In genomic region chr5:176743136-176743827, GRCh38 we compare ENCODE assay signal across 9 cellular contexts.
DNase-seq lines count a peak whose midpoint lies in the region; ATAC-seq and TF ChIP-seq lines count a peak whose summit lies in the region.
"Had no signal": no experiment of that assay in that cellular context is flagged by ENCODE, and none has a peak within 500 bp of the region (broad histone marks: within the 10 kb centered on the region; RNA-seq: fewer than 3 reads in every experiment).

No MANE protein-coding gene starts in this region.

- POLR2A ChIA-PET in WTC11 (lab: Charles Lee) = no interaction called here

- H3K4me1 Mint-ChIP-seq in WTC11 = peaks cover 73% of the 10 kb centered on the region

- H3K27ac Mint-ChIP-seq in WTC11 = no peak overlapping the region
- H3K27ac Mint-ChIP-seq: activated naive CD4-positive, alpha-beta T cell treated with anti-CD3 and anti-CD28 coated beads, Interleukin-2, amount 50 U/mL, for 72 hours had no signal

- intact Hi-C loops in prostate gland (cut with DNase I) = no loop called here

- H3K4me3 Mint-ChIP-seq in WTC11 = peak overlapping the region; percentile 70

- no peak overlapping the region for H3K27ac ChIP-seq in suprapubic skin
- H3K27ac ChIP-seq in prostate gland = no peak overlapping the region

- WGBS in suprapubic skin = 25% methylated on average over 15 of the region's 52 CpGs
- WGBS in prostate gland = 2% methylated on average over 44 of the region's 52 CpGs

- peak; percentile 14 for ATAC-seq in WTC11
- no peak for ATAC-seq in HG03565 (IDR thresholded peaks at IDR 0.05; ENCODE audit: unreplicated experiment)
- ATAC-seq: activated naive CD4-positive, alpha-beta T cell treated with anti-CD3 and anti-CD28 coated beads, Interleukin-2, amount 50 U/mL, for 72 hours had no signal

- H3K27me3 Mint-ChIP-seq in WTC11 (ENCODE audit: low read depth) = peaks cover 41% of the 10 kb centered on the region

- TF ChIP-seq POLR2A in suprapubic skin (IDR thresholded peaks at IDR 0.05) (no peak), prostate gland (IDR thresholded peaks at IDR 0.05) (no peak)

- DNase-seq in NCI-H510A treated with DMSO at 0.1 percent for 48 hours (lab: John Stamatoyannopoulos, UW) = peak; percentile 8
- DNase-seq in NCI-H510A (lab: John Stamatoyannopoulos, UW) = no peak
- DNase-seq in WTC11 (ENCODE audit: low spot score) = peak; percentile 61
- peak; percentile 50 to 79 for DNase-seq in suprapubic skin (ENCODE audit: low spot score in 2 of 2)
- DNase-seq in NCI-H187 treated with DMSO at 0.1 percent for 48 hours (lab: John Stamatoyannopoulos, UW) = no peak
- no peak for DNase-seq in prostate gland (ENCODE audit: low spot score)

- H3K36me3 Mint-ChIP-seq in WTC11 = no peaks in the 10 kb centered on the region
- H3K36me3 Mint-ChIP-seq: activated naive CD4-positive, alpha-beta T cell treated with anti-CD3 and anti-CD28 coated beads, Interleukin-2, amount 50 U/mL, for 72 hours had no signal

- H3K4me3 ChIP-seq in iPS-18c (ENCODE audit: insufficient read depth, low read depth, low read length) = peak overlapping the region; percentile 51
- peak overlapping the region; percentile 26 for H3K4me3 ChIP-seq in suprapubic skin
- peak overlapping the region in 1 of 2 donors; percentile 16 for H3K4me3 ChIP-seq in prostate gland

- no peak for TF ChIP-seq EP300 in suprapubic skin (IDR thresholded peaks at IDR 0.05)

- no peaks in the 10 kb centered on the region for H3K9me3 Mint-ChIP-seq in WTC11
- H3K9me3 Mint-ChIP-seq: activated naive CD4-positive, alpha-beta T cell treated with anti-CD3 and anti-CD28 coated beads, Interleukin-2, amount 50 U/mL, for 72 hours had no signal

- H3K9me3 ChIP-seq in iPS-18c (ENCODE audit: control insufficient read depth, insufficient read depth, low read length) (no peaks in the 10 kb centered on the region), suprapubic skin (no peaks in the 10 kb centered on the region), prostate gland (no peaks in the 10 kb centered on the region)

- CTCF ChIA-PET in WTC11 (lab: Charles Lee) = interaction anchor here (0.6 to 8.1 kb wide), 8 partner anchors 11 to 329 kb away, joined by 3 to 106 read pairs (median 11); no protein-coding TSS in a partner anchor

- peaks cover 96% of the 10 kb centered on the region for H3K27me3 ChIP-seq in suprapubic skin
- peaks cover 29% of the 10 kb centered on the region for H3K27me3 ChIP-seq in prostate gland (replicated peaks; ENCODE audit: insufficient read depth)

- H3K4me1 ChIP-seq in suprapubic skin (peaks cover 15% of the 10 kb centered on the region), prostate gland (replicated peaks) (peaks cover 6% of the 10 kb centered on the region)

- no peak for TF ChIP-seq CTCF in WTC11 (IDR thresholded peaks at IDR 0.05)
- TF ChIP-seq CTCF in suprapubic skin (IDR thresholded peaks at IDR 0.05) = no peak
- no peak for TF ChIP-seq CTCF in prostate gland (IDR thresholded peaks at IDR 0.05)

- H3K36me3 ChIP-seq in suprapubic skin (no peaks in the 10 kb centered on the region), prostate gland (no peaks in the 10 kb centered on the region)

TF ChIP-seq in WTC11, 78 proteins besides CTCF, POLR2A, EP300 and RAD21:
- TF ChIP-seq FOXP1 (CRISPR knock-in tag; IDR thresholded peaks at IDR 0.05; ENCODE audit: borderline replicate concordance) (peak; percentile 21; the same call in 1 of the 2 replicates), ETV6 (CRISPR knock-in tag; IDR thresholded peaks at IDR 0.05) (no peak), ARID4B (CRISPR knock-in tag; IDR thresholded peaks at IDR 0.05; ENCODE audit: borderline replicate concordance) (0 out of 2 replicates have a peak, but pooled peaks have one; percentile 26), HMGXB4 (CRISPR knock-in tag; IDR thresholded peaks at IDR 0.05) (no peak), CDX4 (CRISPR knock-in tag; IDR thresholded peaks at IDR 0.05; ENCODE audit: borderline replicate concordance) (no peak), MAX (CRISPR knock-in tag; IDR thresholded peaks at IDR 0.05) (peak; percentile 54; the same call in 1 of the 2 replicates)

Comparison
In these comparisons a context has a peak if more than half of its experiments do, and no peak if none do; other contexts are left out.
1. DNase-seq: peak in NCI-H510A treated with DMSO at 0.1 percent for 48 hours (single experiment), WTC11 (single experiment) and suprapubic skin (2 of 2); none in NCI-H510A (single experiment), NCI-H187 treated with DMSO at 0.1 percent for 48 hours (single experiment) and prostate gland (single experiment).